Comparison of ENCODE assay signal across 9 cellular contexts in genomic region chr2:222057249-222058073, GRCh38.
DNase-seq lines count a peak whose midpoint lies in the region; ATAC-seq and TF ChIP-seq lines count a peak whose summit lies in the region.
"Had no signal": no experiment of that assay in that cellular context is flagged by ENCODE, and none has a peak within 500 bp of the region (broad histone marks: within the 10 kb centered on the region; RNA-seq: fewer than 3 reads in every experiment).

No MANE protein-coding gene starts in this region.

- no peak overlapping the region for H3K27ac ChIP-seq in CD8-positive, alpha-beta T cell (ENCODE audit: low read depth, low read length)
- no peak overlapping the region for H3K27ac ChIP-seq in Panc1 (ENCODE audit: low read length)
- no peak overlapping the region for H3K27ac ChIP-seq in gastroesophageal sphincter
- H3K27ac ChIP-seq in transverse colon = no peak overlapping the region

- TF ChIP-seq POLR2A in gastroesophageal sphincter (IDR thresholded peaks at IDR 0.05) = no peak
- TF ChIP-seq POLR2A in transverse colon (IDR thresholded peaks at IDR 0.05) = no peak

- 26 to 30% methylated on average over 6 of the region's 6 CpGs for WGBS in gastroesophageal sphincter (ENCODE audit: low coverage in 1 of 2), 2 donors
- WGBS in transverse colon (ENCODE audit: low coverage in 1 of 2), 2 donors = 37 to 42% methylated on average over 6 of the region's 6 CpGs

- no peaks in the 10 kb centered on the region for H3K9me3 Mint-ChIP-seq in CD8-positive, alpha-beta T cell
- H3K9me3 Mint-ChIP-seq: IgD-negative memory B cell had no signal

- no peaks in the 10 kb centered on the region for H3K36me3 Mint-ChIP-seq in CD8-positive, alpha-beta T cell
- H3K36me3 Mint-ChIP-seq: IgD-negative memory B cell had no signal

- TF ChIP-seq CTCF in CD8-positive, alpha-beta T cell (IDR thresholded peaks at IDR 0.05) = peak; percentile 52
- peak; percentile 69 for TF ChIP-seq CTCF in Panc1 (IDR thresholded peaks at IDR 0.05)
- peak; percentile 21 to 60 (median 34) for TF ChIP-seq CTCF in gastroesophageal sphincter (IDR thresholded peaks at IDR 0.05)
- TF ChIP-seq CTCF in transverse colon (IDR thresholded peaks at IDR 0.05) = peak; percentile 46 to 56 (median 55)

- no peak for TF ChIP-seq EP300 in gastroesophageal sphincter (IDR thresholded peaks at IDR 0.05)
- TF ChIP-seq EP300 in transverse colon (IDR thresholded peaks at IDR 0.05; ENCODE audit: low read depth) = no peak

- no TSS peak for BruUV-seq in Panc1 (replicated peaks; lab: Mats Ljungman, UMichigan)

- POLR2A ChIA-PET in CD8-positive, alpha-beta T cell (lab: Charles Lee) = no interaction called here
- POLR2A ChIA-PET in Panc1 (lab: Charles Lee) = no interaction called here

- no peaks in the 10 kb centered on the region for H3K36me3 ChIP-seq in CD8-positive, alpha-beta T cell (ENCODE audit: insufficient read depth, low read length)
- H3K36me3 ChIP-seq in Panc1 (ENCODE audit: control insufficient read depth, insufficient read depth, low read length) = no peaks in the 10 kb centered on the region
- H3K36me3 ChIP-seq in gastroesophageal sphincter = no peaks in the 10 kb centered on the region
- H3K36me3 ChIP-seq in transverse colon = no peaks in the 10 kb centered on the region

- DNase-seq in CD8-positive, alpha-beta T cell = no peak
- peak; percentile 7 for DNase-seq in Panc1 (ENCODE audit: low read depth, low spot score)
- DNase-seq in transverse colon = no peak
- no peak for DNase-seq in stimulated activated CD4-positive, alpha-beta T cell treated with anti-CD3 and anti-CD28 coated beads, Interleukin-12 subunit alpha, Interleukin-12 subunit beta, amount 100 ng/mL, for 4 hours
- DNase-seq in ecto neural progenitor cell (ENCODE audit: low spot score) = no peak
- DNase-seq in T-helper 2 cell = no peak

- no peak overlapping the region for H3K4me3 ChIP-seq in CD8-positive, alpha-beta T cell (ENCODE audit: low read depth, low read length)
- H3K4me3 ChIP-seq in Panc1 (ENCODE audit: low read depth in 2 of 2, low read length in 2 of 2) (no peak overlapping the region), gastroesophageal sphincter (no peak overlapping the region), transverse colon (no peak overlapping the region)

- H3K4me1 Mint-ChIP-seq in CD8-positive, alpha-beta T cell (ENCODE audit: low read depth) = no peaks in the 10 kb centered on the region
- H3K4me1 Mint-ChIP-seq: IgD-negative memory B cell had no signal

- no peak for ATAC-seq in CD8-positive, alpha-beta T cell
- peak; percentile 49 for ATAC-seq in GM21723 (IDR thresholded peaks at IDR 0.05; ENCODE audit: unreplicated experiment)
- ATAC-seq in Panc1 = no peak
- peak; percentile 42 for ATAC-seq in gastroesophageal sphincter

- no peaks in the 10 kb centered on the region for H3K4me1 ChIP-seq in CD8-positive, alpha-beta T cell (ENCODE audit: insufficient read depth, low read length)
- no peaks in the 10 kb centered on the region for H3K4me1 ChIP-seq in Panc1 (ENCODE audit: control insufficient read depth, insufficient read depth, low read length)
- H3K4me1 ChIP-seq in gastroesophageal sphincter = no peaks in the 10 kb centered on the region
- H3K4me1 ChIP-seq in transverse colon = peaks cover 0 to 6% (median 0%) of the 10 kb centered on the region in 4 donors

- no peak overlapping the region for H3K4me3 Mint-ChIP-seq in CD8-positive, alpha-beta T cell
- H3K4me3 Mint-ChIP-seq: IgD-negative memory B cell had no signal

- H3K9me3 ChIP-seq in CD8-positive, alpha-beta T cell (ENCODE audit: low read length) = no peaks in the 10 kb centered on the region
- H3K9me3 ChIP-seq in Panc1 (ENCODE audit: control insufficient read depth, insufficient read depth, low read depth, low read length) = no peaks in the 10 kb centered on the region
- H3K9me3 ChIP-seq in gastroesophageal sphincter = no peaks in the 10 kb centered on the region
- H3K9me3 ChIP-seq in transverse colon = no peaks in the 10 kb centered on the region

- H3K27ac Mint-ChIP-seq in CD8-positive, alpha-beta T cell = no peak overlapping the region
- H3K27ac Mint-ChIP-seq: IgD-negative memory B cell had no signal

- in situ Hi-C loops in Panc1 (cut with HindIII; ENCODE audit: low pct_unique_long_range_greater_than_20kb, low sequenced_read_pairs) = no loop called here
- in situ Hi-C loops in transverse colon (cut with MboI; ENCODE audit: low pct_ligation_motif_present in 1 of 4, low pct_unique_long_range_greater_than_20kb in 1 of 4, low sequenced_read_pairs in 3 of 4) = loop anchor here in 3 of 4 donors (25.0 kb wide), 2 partner anchors 505 to 555 kb away; no protein-coding TSS in a partner anchor

- H3K27me3 Mint-ChIP-seq in CD8-positive, alpha-beta T cell (ENCODE audit: low read depth) = peaks cover 9% of the 10 kb centered on the region

- H3K27me3 ChIP-seq in CD8-positive, alpha-beta T cell (ENCODE audit: insufficient read depth, low read length) = peaks cover under 1% of the 10 kb centered on the region
- H3K27me3 ChIP-seq in Panc1 (ENCODE audit: control insufficient read depth, insufficient read depth, low read length) = peaks cover 2% of the 10 kb centered on the region
- H3K27me3 ChIP-seq in gastroesophageal sphincter = peaks cover 93% of the 10 kb centered on the region
- peaks cover 61% of the 10 kb centered on the region for H3K27me3 ChIP-seq in transverse colon

- intact Hi-C loops in CD8-positive, alpha-beta T cell (cut with DNase I, micrococcal nuclease) = loop anchor here (5.0 kb wide), 1 partner anchor 555 kb away; no protein-coding TSS in a partner anchor
- intact Hi-C loops in Panc1 (cut with micrococcal nuclease; ENCODE audit: unreplicated experiment) = loop anchor here (5.0 kb wide), 2 partner anchors 265 to 505 kb away; a partner anchor contains a TSS
- intact Hi-C loops in transverse colon (cut with DNase I; ENCODE audit: low total_unique reads) = no loop called here

- CTCF ChIA-PET in CD8-positive, alpha-beta T cell (lab: Charles Lee) = no interaction called here
- CTCF ChIA-PET in Panc1 (lab: Charles Lee) = interaction anchor here (0.6 kb wide), 1 partner anchor 43 kb away, joined by 5 read pairs; no protein-coding TSS in a partner anchor

Comparison
In these comparisons a context has a peak if more than half of its experiments do, and no peak if none do; other contexts are left out.
1. ATAC-seq: peak in GM21723 (single experiment) and gastroesophageal sphincter (single experiment); none in CD8-positive, alpha-beta T cell (single experiment) and Panc1 (single experiment).
2. Peak in every context shown above with its lines, with median percentiles within 50 percentile points of each other: CTCF ChIP-seq.